In the genomic region with DNA sequence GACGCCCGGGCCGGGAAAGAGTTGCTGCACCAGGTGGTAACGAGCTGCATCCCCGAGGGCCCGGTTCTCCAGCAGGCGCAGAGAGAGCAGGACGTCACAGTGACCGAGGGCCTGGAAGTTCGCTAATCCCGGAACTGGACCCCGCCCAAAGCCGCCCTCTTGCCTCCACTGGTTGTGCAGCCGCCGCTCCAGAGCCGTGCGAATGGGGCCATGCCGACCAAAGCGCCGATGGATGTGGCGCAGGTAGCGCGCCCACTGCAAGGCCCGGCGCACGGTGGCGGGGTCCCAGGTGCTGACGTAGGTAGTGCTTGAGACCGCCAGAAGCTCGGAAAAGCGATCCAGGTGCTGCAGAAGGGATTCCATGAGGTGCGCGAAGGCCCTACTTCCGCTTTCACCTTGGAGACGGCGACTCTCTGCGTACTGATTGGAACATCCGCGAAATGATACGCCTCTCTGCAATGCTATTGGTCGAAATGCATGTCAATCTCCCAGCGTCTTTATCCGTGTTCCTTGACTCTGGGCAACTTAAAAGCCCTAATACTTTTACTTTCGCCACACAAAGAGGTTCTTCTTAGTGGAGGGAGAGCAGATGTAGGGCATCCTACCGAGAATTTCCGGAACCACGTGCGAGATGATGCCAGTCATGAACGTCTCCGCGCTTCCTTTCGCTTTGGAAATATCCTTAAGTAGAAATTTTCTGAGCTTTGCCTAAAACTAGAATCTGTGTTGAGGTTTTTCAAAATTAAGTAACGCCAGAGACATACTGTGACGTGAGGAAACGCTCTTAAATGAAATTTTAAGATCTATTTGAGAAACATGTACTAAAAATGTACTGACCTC, we compare ENCODE assay signal across 1 cellular context.
TF ChIP-seq lines count a peak whose summit lies in the region.

Gene FANCF (minus strand): TSS at position 376 of the 840 bp plus-strand sequence. CDS start 13 bp downstream, at position 363.

TF ChIP-seq in WTC11, 78 proteins besides CTCF, POLR2A, EP300 and RAD21 (continued from another document and continues in another):
- peak; percentile 71; the same call in 1 of the 2 replicates for TF ChIP-seq TP53 (CRISPR knock-in tag; IDR thresholded peaks at IDR 0.05)
- no peak for TF ChIP-seq ZNF281 (CRISPR knock-in tag; IDR thresholded peaks at IDR 0.05)
- TF ChIP-seq FOXK1 (CRISPR knock-in tag; IDR thresholded peaks at IDR 0.05) = no peak; the same call in none of the 2 replicates
- TF ChIP-seq, protein P1, sequence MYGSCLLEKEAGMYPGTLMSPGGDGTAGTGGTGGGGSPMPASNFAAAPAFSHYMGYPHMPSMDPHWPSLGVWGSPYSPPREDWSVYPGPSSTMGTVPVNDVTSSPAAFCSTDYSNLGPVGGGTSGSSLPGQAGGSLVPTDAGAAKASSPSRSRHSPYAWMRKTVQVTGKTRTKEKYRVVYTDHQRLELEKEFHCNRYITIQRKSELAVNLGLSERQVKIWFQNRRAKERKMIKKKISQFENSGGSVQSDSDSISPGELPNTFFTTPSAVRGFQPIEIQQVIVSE (CRISPR knock-in tag; IDR thresholded peaks at IDR 0.05; ENCODE audit: borderline replicate concordance) = no peak
- no peak for TF ChIP-seq ZNF671 (CRISPR knock-in tag; IDR thresholded peaks at IDR 0.05)
- TF ChIP-seq, protein P2, sequence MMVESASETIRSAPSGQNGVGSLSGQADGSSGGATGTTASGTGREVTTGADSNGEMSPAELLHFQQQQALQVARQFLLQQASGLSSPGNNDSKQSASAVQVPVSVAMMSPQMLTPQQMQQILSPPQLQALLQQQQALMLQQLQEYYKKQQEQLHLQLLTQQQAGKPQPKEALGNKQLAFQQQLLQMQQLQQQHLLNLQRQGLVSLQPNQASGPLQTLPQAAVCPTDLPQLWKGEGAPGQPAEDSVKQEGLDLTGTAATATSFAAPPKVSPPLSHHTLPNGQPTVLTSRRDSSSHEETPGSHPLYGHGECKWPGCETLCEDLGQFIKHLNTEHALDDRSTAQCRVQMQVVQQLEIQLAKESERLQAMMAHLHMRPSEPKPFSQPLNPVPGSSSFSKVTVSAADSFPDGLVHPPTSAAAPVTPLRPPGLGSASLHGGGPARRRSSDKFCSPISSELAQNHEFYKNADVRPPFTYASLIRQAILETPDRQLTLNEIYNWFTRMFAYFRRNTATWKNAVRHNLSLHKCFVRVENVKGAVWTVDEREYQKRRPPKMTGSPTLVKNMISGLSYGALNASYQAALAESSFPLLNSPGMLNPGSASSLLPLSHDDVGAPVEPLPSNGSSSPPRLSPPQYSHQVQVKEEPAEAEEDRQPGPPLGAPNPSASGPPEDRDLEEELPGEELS (CRISPR knock-in tag; IDR thresholded peaks at IDR 0.05) = peak; percentile 63; the same call in 1 of the 2 replicates
- no peak for TF ChIP-seq SMAD3 (CRISPR knock-in tag; IDR thresholded peaks at IDR 0.05; ENCODE audit: borderline replicate concordance)
- TF ChIP-seq, protein P3, sequence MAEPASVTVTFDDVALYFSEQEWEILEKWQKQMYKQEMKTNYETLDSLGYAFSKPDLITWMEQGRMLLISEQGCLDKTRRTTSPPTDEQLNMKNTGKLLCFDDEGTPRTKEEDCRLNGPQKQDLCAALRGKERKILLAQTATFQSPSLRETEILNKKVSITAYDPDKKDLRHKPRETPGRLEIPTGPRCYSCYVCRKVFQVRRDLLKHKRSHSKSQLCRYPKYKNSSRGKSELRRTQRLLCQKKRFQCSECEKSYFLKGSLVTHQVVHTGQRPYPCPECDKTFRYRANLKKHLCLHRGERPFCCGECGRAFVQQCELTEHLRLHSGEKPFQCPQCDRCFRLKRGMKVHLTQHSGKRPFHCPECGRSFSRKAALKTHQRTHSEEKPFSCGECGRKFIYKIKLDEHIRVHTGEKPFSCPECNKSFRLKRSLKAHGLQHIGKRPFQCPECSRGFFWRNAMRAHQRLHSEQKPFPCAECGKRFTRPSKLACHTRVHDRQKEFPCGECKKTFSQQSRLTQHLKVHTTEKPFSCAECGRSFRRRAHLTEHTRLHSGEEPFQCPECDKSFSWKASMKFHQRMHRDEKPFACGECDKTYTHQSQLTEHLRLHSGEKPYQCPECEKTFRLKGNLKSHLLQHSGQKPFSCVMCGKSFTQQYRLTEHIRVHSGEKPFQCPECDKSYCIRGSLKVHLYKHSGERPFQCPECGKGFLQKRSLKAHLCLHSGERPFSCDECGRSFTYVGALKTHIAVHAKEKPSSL (CRISPR knock-in tag; conservative IDR thresholded peaks at IDR 0.05) = no peak
- TF ChIP-seq TCF7 (CRISPR knock-in tag; IDR thresholded peaks at IDR 0.05; ENCODE audit: low read depth) = no peak
- TF ChIP-seq RORB (CRISPR knock-in tag; IDR thresholded peaks at IDR 0.05) = no peak
- peak; percentile 74; the same call in 1 of the 2 replicates for TF ChIP-seq FOXP1 (CRISPR knock-in tag; IDR thresholded peaks at IDR 0.05; ENCODE audit: borderline replicate concordance)
- TF ChIP-seq ZBTB21 (CRISPR knock-in tag; IDR thresholded peaks at IDR 0.05; ENCODE audit: borderline replicate concordance) = 0 out of 2 replicates have a peak, but pooled peaks have one; percentile 25
- TF ChIP-seq JUN (CRISPR knock-in tag; IDR thresholded peaks at IDR 0.05) = no peak
- peak; percentile 41; the same call in 1 of the 2 replicates for TF ChIP-seq MYBL2 (CRISPR knock-in tag; IDR thresholded peaks at IDR 0.05)
- TF ChIP-seq HMGA2 (CRISPR knock-in tag; IDR thresholded peaks at IDR 0.05) = no peak
- TF ChIP-seq ZNF121 (CRISPR knock-in tag; IDR thresholded peaks at IDR 0.05) = 0 out of 2 replicates have a peak, but pooled peaks have one; percentile 26
- TF ChIP-seq ESRRA (CRISPR knock-in tag; IDR thresholded peaks at IDR 0.05; ENCODE audit: borderline replicate concordance) = 0 out of 2 replicates have a peak, but pooled peaks have one; percentile 51
- peak; percentile 79 for TF ChIP-seq GABPB1 (CRISPR knock-in tag; IDR thresholded peaks at IDR 0.05)
- 0 out of 2 replicates have a peak, but pooled peaks have one; percentile 9 for TF ChIP-seq ETV6 (CRISPR knock-in tag; IDR thresholded peaks at IDR 0.05)
- TF ChIP-seq E2F1 (CRISPR knock-in tag; IDR thresholded peaks at IDR 0.05) = no peak
- TF ChIP-seq STAT6 (CRISPR knock-in tag; conservative IDR thresholded peaks at IDR 0.05; ENCODE audit: low read depth) = no peak
- TF ChIP-seq IRF1 (CRISPR knock-in tag; IDR thresholded peaks at IDR 0.05) = no peak
- TF ChIP-seq TEAD1 (CRISPR knock-in tag; IDR thresholded peaks at IDR 0.05) = peak; percentile 21; the same call in 1 of the 2 replicates
- TF ChIP-seq E2F5 (CRISPR knock-in tag; IDR thresholded peaks at IDR 0.05) = 0 out of 2 replicates have a peak, but pooled peaks have one; percentile 23
- TF ChIP-seq, protein P4, sequence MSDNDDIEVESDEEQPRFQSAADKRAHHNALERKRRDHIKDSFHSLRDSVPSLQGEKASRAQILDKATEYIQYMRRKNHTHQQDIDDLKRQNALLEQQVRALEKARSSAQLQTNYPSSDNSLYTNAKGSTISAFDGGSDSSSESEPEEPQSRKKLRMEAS (CRISPR knock-in tag; IDR thresholded peaks at IDR 0.05) = peak; percentile 89
- no peak for TF ChIP-seq TEAD4 (CRISPR knock-in tag; IDR thresholded peaks at IDR 0.05)
- peak; percentile 57 for TF ChIP-seq ZBTB43 (CRISPR knock-in tag; IDR thresholded peaks at IDR 0.05)
- TF ChIP-seq CBFB (CRISPR knock-in tag; IDR thresholded peaks at IDR 0.05; ENCODE audit: low read depth) = no peak
- no peak for TF ChIP-seq GTF2I (CRISPR knock-in tag; conservative IDR thresholded peaks at IDR 0.05)
- TF ChIP-seq, protein P5, sequence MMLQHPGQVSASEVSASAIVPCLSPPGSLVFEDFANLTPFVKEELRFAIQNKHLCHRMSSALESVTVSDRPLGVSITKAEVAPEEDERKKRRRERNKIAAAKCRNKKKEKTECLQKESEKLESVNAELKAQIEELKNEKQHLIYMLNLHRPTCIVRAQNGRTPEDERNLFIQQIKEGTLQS (CRISPR knock-in tag; conservative IDR thresholded peaks at IDR 0.05) = peak; percentile 50; the same call in 1 of the 2 replicates
- TF ChIP-seq KAT7 (CRISPR knock-in tag; IDR thresholded peaks at IDR 0.05; ENCODE audit: borderline replicate concordance) = peak; percentile 36; the same call in 1 of the 2 replicates
- TF ChIP-seq ZNF317 (CRISPR knock-in tag; IDR thresholded peaks at IDR 0.05; ENCODE audit: borderline replicate concordance, low read depth) = peak; percentile 51; the same call in 1 of the 2 replicates
- no peak for TF ChIP-seq FOXJ3 (CRISPR knock-in tag; IDR thresholded peaks at IDR 0.05; ENCODE audit: borderline replicate concordance)
- TF ChIP-seq ELF4 (CRISPR knock-in tag; IDR thresholded peaks at IDR 0.05; ENCODE audit: low read depth) = no peak
- no peak for TF ChIP-seq EMX1 (CRISPR knock-in tag; IDR thresholded peaks at IDR 0.05)
